ENCODE assay signal across 20 cellular contexts in the genomic region with DNA sequence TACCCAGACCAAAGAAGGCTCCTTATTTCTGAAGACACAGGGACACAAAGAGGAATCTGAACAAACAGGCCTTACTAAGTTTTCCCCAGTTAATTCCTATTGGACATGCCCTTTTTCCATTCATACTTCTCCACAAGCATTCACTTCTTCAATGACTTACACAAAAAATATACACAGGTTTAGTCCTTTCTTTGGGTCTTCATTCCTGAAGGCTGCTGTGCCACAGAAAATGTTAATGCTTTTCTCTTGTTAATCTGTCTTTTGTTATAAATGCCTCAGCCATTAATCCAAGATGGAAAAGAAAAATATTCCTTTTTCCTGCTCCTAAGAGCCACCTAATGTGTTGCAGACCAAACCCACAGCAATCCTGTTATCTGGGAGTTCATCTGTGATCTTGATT.
DNase-seq lines count a peak whose midpoint lies in the region; ATAC-seq and TF ChIP-seq lines count a peak whose summit lies in the region.
"Had no signal": no experiment of that assay in that cellular context is flagged by ENCODE, and none has a peak within 500 bp of the region (broad histone marks: within the 10 kb centered on the region; RNA-seq: fewer than 3 reads in every experiment).

No MANE protein-coding gene starts in this region.

- no peaks in the 10 kb centered on the region for H3K9me2 ChIP-seq in Karpas-422 (replicated peaks; ENCODE audit: insufficient read depth, low read length)

- H3K4me1 ChIP-seq in BLaER1 treated with 17β-estradiol and CSF1 and Interleukin-3, amounts not matched to agents 10 nM and 100 nM, result peaks cover 12 to 100% (median 78%) of the 10 kb centered on the region in 10 experiments
- H3K4me1 ChIP-seq in Karpas-422 (ENCODE audit: low read length), result peaks cover 81% of the 10 kb centered on the region
- peaks cover 39% of the 10 kb centered on the region for H3K4me1 ChIP-seq in body of pancreas
- H3K4me1 ChIP-seq in thyroid gland, result peaks cover 13 to 17% of the 10 kb centered on the region in 2 donors

- H4K20me1 ChIP-seq in BLaER1 treated with 17β-estradiol and CSF1 and Interleukin-3, amounts not matched to agents 10 nM and 100 nM, result no peaks in the 10 kb centered on the region
- H4K20me1 ChIP-seq in Karpas-422 (ENCODE audit: insufficient read depth, low read depth, low read length), result no peaks in the 10 kb centered on the region

- H3K9ac ChIP-seq in BLaER1 treated with 17β-estradiol and CSF1 and Interleukin-3, amounts not matched to agents 10 nM and 100 nM, result peak overlapping the region in 1 of 11 experiments; percentile 80; a peak in 1 of 22 replicates
- H3K9ac ChIP-seq in Karpas-422 (ENCODE audit: low read length), result peak overlapping the region; percentile 80

- H3K36me3 ChIP-seq in BLaER1 treated with 17β-estradiol and CSF1 and Interleukin-3, amounts not matched to agents 10 nM and 100 nM, result peaks cover 0 to 11% (median 3%) of the 10 kb centered on the region in 11 experiments; a peak in 5 of 22 replicates
- H3K36me3 ChIP-seq in Karpas-422 (ENCODE audit: insufficient read depth, low read length), result no peaks in the 10 kb centered on the region; the same call in 1 of the 2 replicates
- no peaks in the 10 kb centered on the region for H3K36me3 ChIP-seq in body of pancreas (replicated peaks in 1 of 2; ENCODE audit: insufficient read depth in 1 of 2, low read depth in 2 of 2)
- H3K36me3 ChIP-seq in thyroid gland, result no peaks in the 10 kb centered on the region

- H3K9me3 ChIP-seq in BLaER1 treated with 17β-estradiol and CSF1 and Interleukin-3, amounts not matched to agents 10 nM and 100 nM (replicated peaks in 1 of 11), result peaks cover 14 to 21% (median 17%) of the 10 kb centered on the region in 11 experiments
- H3K9me3 ChIP-seq in Karpas-422 (ENCODE audit: low read length) (peaks cover 9% of the 10 kb centered on the region), body of pancreas (no peaks in the 10 kb centered on the region), thyroid gland (no peaks in the 10 kb centered on the region)

- peak overlapping the region in 4 of 11 experiments; percentile 68 to 90 (median 74); a peak in 5 of 22 replicates for H3K27ac ChIP-seq in BLaER1 treated with 17β-estradiol and CSF1 and Interleukin-3, amounts not matched to agents 10 nM and 100 nM
- H3K27ac ChIP-seq in Karpas-422 (ENCODE audit: low read length), result peak overlapping the region; percentile 99
- peak overlapping the region in 2 of 4 donors; percentile 88 to 94 for H3K27ac ChIP-seq in body of pancreas
- H3K27ac ChIP-seq in thyroid gland, result no peak overlapping the region
- H3K27ac ChIP-seq: C4-2B had no signal

- H3K27me3 ChIP-seq in BLaER1 treated with 17β-estradiol and CSF1 and Interleukin-3, amounts not matched to agents 10 nM and 100 nM, result no peaks in the 10 kb centered on the region
- no peaks in the 10 kb centered on the region for H3K27me3 ChIP-seq in Karpas-422 (ENCODE audit: low read length)
- H3K27me3 ChIP-seq in body of pancreas, result no peaks in the 10 kb centered on the region
- no peaks in the 10 kb centered on the region for H3K27me3 ChIP-seq in thyroid gland

- peaks cover 93% of the 10 kb centered on the region for H3K4me1 Mint-ChIP-seq in activated B cell treated with CpG ODN at 0.5 μM for 24 hours
- peaks cover 78% of the 10 kb centered on the region for H3K4me1 Mint-ChIP-seq in stimulated activated memory B cell treated with anti-CD40 and anti-IgM and Interleukin-4, amounts not matched to agents 10 μg/mL and 1 μg/mL and 100 μg/mL, for 72 hours

- CTCF ChIA-PET in activated B cell treated with CpG ODN at 0.5 μM for 24 hours (lab: Charles Lee), result no interaction called here

- intact Hi-C loops in activated B cell treated with CpG ODN at 0.5 μM for 24 hours (cut with micrococcal nuclease), result loop anchor here (5.0 kb wide), 3 partner anchors 37 to 147 kb away; no protein-coding TSS in a partner anchor
- intact Hi-C loops in body of pancreas (cut with DNase I), result no loop called here
- intact Hi-C loops in thyroid gland (cut with DNase I), result no loop called here

- H3K27ac Mint-ChIP-seq in activated B cell treated with CpG ODN at 0.5 μM for 24 hours, result peak overlapping the region; percentile 98
- peak overlapping the region; percentile 100 for H3K27ac Mint-ChIP-seq in stimulated activated memory B cell treated with anti-CD40 and anti-IgM and Interleukin-4, amounts not matched to agents 10 μg/mL and 1 μg/mL and 100 μg/mL, for 72 hours
- H3K27ac Mint-ChIP-seq: CD8-positive, alpha-beta T cell had no signal

- DNase-seq in Karpas-422 (no peak), activated B cell treated with CpG ODN at 0.5 μM for 24 hours (no peak), body of pancreas (no peak), thyroid gland (no peak), germinal center (ENCODE audit: low spot score) (no peak)
- DNase-seq: CD8-positive, alpha-beta T cell; DMS 273 treated with DMSO at 0.1 percent for 48 hours; DMS79; GF-D8; MM.1S; NCI-H2029; NCI-H446 treated with DMSO at 0.1 percent for 48 hours; NCI-H526; NCI-H82; NK-92 treated with Interleukin-12 subunit alpha and Interleukin-12 subunit beta, amount 100 ng/mL, for 24 hours; RPMI8226 had no signal

- peaks cover 3% of the 10 kb centered on the region for H3K9me3 Mint-ChIP-seq in activated B cell treated with CpG ODN at 0.5 μM for 24 hours
- peaks cover 4% of the 10 kb centered on the region for H3K9me3 Mint-ChIP-seq in stimulated activated memory B cell treated with anti-CD40 and anti-IgM and Interleukin-4, amounts not matched to agents 10 μg/mL and 1 μg/mL and 100 μg/mL, for 72 hours

- H3K36me3 Mint-ChIP-seq in activated B cell treated with CpG ODN at 0.5 μM for 24 hours (ENCODE audit: low read depth), result peaks cover 3% of the 10 kb centered on the region
- peaks cover 8% of the 10 kb centered on the region for H3K36me3 Mint-ChIP-seq in stimulated activated memory B cell treated with anti-CD40 and anti-IgM and Interleukin-4, amounts not matched to agents 10 μg/mL and 1 μg/mL and 100 μg/mL, for 72 hours
- H3K36me3 Mint-ChIP-seq: CD8-positive, alpha-beta T cell had no signal

- no peak for TF ChIP-seq CTCF in activated B cell treated with CpG ODN at 0.5 μM for 24 hours (IDR thresholded peaks at IDR 0.05)
- TF ChIP-seq CTCF in body of pancreas (IDR thresholded peaks at IDR 0.05), result no peak
- no peak for TF ChIP-seq CTCF in thyroid gland (IDR thresholded peaks at IDR 0.05)

- H3K4me2 ChIP-seq in BLaER1 treated with 17β-estradiol and CSF1 and Interleukin-3, amounts not matched to agents 10 nM and 100 nM, result peak overlapping the region in 7 of 11 experiments; percentile 65 to 92 (median 85); a peak in 14 of 22 replicates
- peak overlapping the region; percentile 74 for H3K4me2 ChIP-seq in Karpas-422 (ENCODE audit: low read depth, low read length, poor library complexity, severe bottlenecking)

- H3K4me3 Mint-ChIP-seq in activated B cell treated with CpG ODN at 0.5 μM for 24 hours, result no peak overlapping the region
- H3K4me3 Mint-ChIP-seq in stimulated activated memory B cell treated with anti-CD40 and anti-IgM and Interleukin-4, amounts not matched to agents 10 μg/mL and 1 μg/mL and 100 μg/mL, for 72 hours, result no peak overlapping the region
- H3K4me3 Mint-ChIP-seq: CD8-positive, alpha-beta T cell had no signal

- H3K27me3 Mint-ChIP-seq in activated B cell treated with CpG ODN at 0.5 μM for 24 hours, result no peaks in the 10 kb centered on the region
- H3K27me3 Mint-ChIP-seq in stimulated activated memory B cell treated with anti-CD40 and anti-IgM and Interleukin-4, amounts not matched to agents 10 μg/mL and 1 μg/mL and 100 μg/mL, for 72 hours, result no peaks in the 10 kb centered on the region

- H3K4me3 ChIP-seq in BLaER1 treated with 17β-estradiol and CSF1 and Interleukin-3, amounts not matched to agents 10 nM and 100 nM, result peak overlapping the region in 1 of 10 experiments; percentile 12; a peak in 2 of 20 replicates
- H3K4me3 ChIP-seq in Karpas-422 (ENCODE audit: low read length) (no peak overlapping the region), body of pancreas (no peak overlapping the region), thyroid gland (replicated peaks in 1 of 3) (no peak overlapping the region)
- H3K4me3 ChIP-seq: K562 had no signal

- ATAC-seq in activated B cell treated with CpG ODN at 0.5 μM for 24 hours (ENCODE audit: low read depth), result no peak
- ATAC-seq in stimulated activated memory B cell treated with anti-CD40 and anti-IgM and Interleukin-4, amounts not matched to agents 10 μg/mL and 1 μg/mL and 100 μg/mL, for 72 hours, result no peak
- no peak for ATAC-seq in body of pancreas
- ATAC-seq: CD8-positive, alpha-beta T cell; K562 had no signal

- TF ChIP-seq POLR2A in body of pancreas (IDR thresholded peaks at IDR 0.05) (no peak), thyroid gland (IDR thresholded peaks at IDR 0.05) (no peak)

- 0 out of 2 replicates have a peak overlapping the region, but pooled peaks have one; percentile 15 for H2AFZ ChIP-seq in Karpas-422 (ENCODE audit: low read length)

- no peaks in the 10 kb centered on the region for H3K79me2 ChIP-seq in Karpas-422 (ENCODE audit: low read length)

- POLR2A ChIA-PET in activated B cell treated with CpG ODN at 0.5 μM for 24 hours (lab: Charles Lee), result no interaction called here
